8 cellular contexts compared by ENCODE assay signal in genomic region chr9:98010450-98010849, GRCh38.
DNase-seq lines count a peak whose midpoint lies in the region; ATAC-seq and TF ChIP-seq lines count a peak whose summit lies in the region.

No MANE protein-coding gene starts in this region.

- intact Hi-C loops in posterior cingulate gyrus (cut with DNase I) = no loop called here

- no peak for TF ChIP-seq POLR2A in erythroblast (IDR thresholded peaks at IDR 0.05; ENCODE audit: low read length)

- H3K27ac Mint-ChIP-seq in stimulated activated naive CD8-positive, alpha-beta T cell treated with anti-CD3 and anti-CD28 coated beads, Interleukin-15, Interleukin-2, amounts not matched to agents 100 ng/mL and 50 ng/mL, for 24 hours = peak overlapping the region; percentile 26

- peak; percentile 22 for DNase-seq in NCI-H146 (lab: John Stamatoyannopoulos, UW)
- no peak for DNase-seq in NCI-H146 treated with DMSO at 0.1 percent for 48 hours (lab: John Stamatoyannopoulos, UW; ENCODE audit: unreplicated experiment)
- peak; percentile 65 for DNase-seq in NAMALWA (ENCODE audit: low spot score)
- peak; percentile 20 to 28 for DNase-seq in erythroblast (lab: John Stamatoyannopoulos, UW)
- DNase-seq in MV-4-11 (lab: John Stamatoyannopoulos, UW) = no peak
- DNase-seq in posterior cingulate gyrus = no peak

- no peaks in the 10 kb centered on the region for H3K27me3 Mint-ChIP-seq in stimulated activated naive CD8-positive, alpha-beta T cell treated with anti-CD3 and anti-CD28 coated beads, Interleukin-15, Interleukin-2, amounts not matched to agents 100 ng/mL and 50 ng/mL, for 24 hours

- peaks cover 43% of the 10 kb centered on the region for H3K4me1 Mint-ChIP-seq in stimulated activated naive CD8-positive, alpha-beta T cell treated with anti-CD3 and anti-CD28 coated beads, Interleukin-15, Interleukin-2, amounts not matched to agents 100 ng/mL and 50 ng/mL, for 24 hours (ENCODE audit: low read depth)

- H3K4me3 Mint-ChIP-seq in stimulated activated naive CD8-positive, alpha-beta T cell treated with anti-CD3 and anti-CD28 coated beads, Interleukin-15, Interleukin-2, amounts not matched to agents 100 ng/mL and 50 ng/mL, for 24 hours = no peak overlapping the region

- no peaks in the 10 kb centered on the region for H3K9me3 Mint-ChIP-seq in stimulated activated naive CD8-positive, alpha-beta T cell treated with anti-CD3 and anti-CD28 coated beads, Interleukin-15, Interleukin-2, amounts not matched to agents 100 ng/mL and 50 ng/mL, for 24 hours

- H3K36me3 Mint-ChIP-seq in stimulated activated naive CD8-positive, alpha-beta T cell treated with anti-CD3 and anti-CD28 coated beads, Interleukin-15, Interleukin-2, amounts not matched to agents 100 ng/mL and 50 ng/mL, for 24 hours (ENCODE audit: low read depth) = peaks cover 91% of the 10 kb centered on the region

- ATAC-seq in GM21717 (IDR thresholded peaks at IDR 0.05; ENCODE audit: unreplicated experiment) = peak; percentile 75

Comparison
In these comparisons a context has a peak if more than half of its experiments do, and no peak if none do; other contexts are left out.
1. DNase-seq: peak in NCI-H146 (single experiment), NAMALWA (single experiment) and erythroblast (2 of 2); none in NCI-H146 treated with DMSO at 0.1 percent for 48 hours (single experiment), MV-4-11 (single experiment) and posterior cingulate gyrus (0 of 10).